Comparison of ENCODE assay signal across 25 cellular contexts in the genomic region with DNA sequence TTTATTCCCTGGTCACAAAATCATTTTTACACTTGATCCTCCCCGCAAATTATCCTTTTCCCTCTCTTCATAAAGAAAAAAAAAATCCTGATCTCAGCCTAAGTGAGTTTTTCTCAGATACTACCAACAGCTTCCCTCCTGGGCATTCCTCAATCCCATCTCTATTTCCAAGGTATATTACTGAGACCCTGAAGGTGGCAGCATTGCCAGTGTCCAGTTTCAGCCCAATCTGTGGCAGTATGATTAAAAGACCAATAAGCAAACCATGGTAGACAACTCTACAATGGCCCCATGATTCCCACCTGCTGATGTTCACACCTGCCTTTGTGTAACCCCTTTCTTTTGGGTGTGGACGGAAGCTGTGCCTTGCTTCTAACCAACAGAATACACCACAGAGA.
DNase-seq lines count a peak whose midpoint lies in the region; ATAC-seq and TF ChIP-seq lines count a peak whose summit lies in the region.
"Had no signal": no experiment of that assay in that cellular context is flagged by ENCODE, and none has a peak within 500 bp of the region (broad histone marks: within the 10 kb centered on the region; RNA-seq: fewer than 3 reads in every experiment).

No MANE protein-coding gene starts in this region.

- no peaks in the 10 kb centered on the region for H3K27me3 ChIP-seq in rectal smooth muscle tissue (ENCODE audit: control insufficient read depth, insufficient read depth, low read length)
- H3K27me3 ChIP-seq: ascending aorta, esophagus squamous epithelium, left lung, SJCRH30, uterus had no signal

- no peaks in the 10 kb centered on the region for H3K4me1 ChIP-seq in rectal smooth muscle tissue (ENCODE audit: control insufficient read depth, insufficient read depth, low read length)
- H3K4me1 ChIP-seq: ascending aorta, esophagus squamous epithelium, SJCRH30, uterus had no signal

- H3K4me3 ChIP-seq in choroid plexus epithelial cell (ENCODE audit: low read depth, low read length) = no peak overlapping the region
- no peak overlapping the region for H3K4me3 ChIP-seq in rectal smooth muscle tissue (ENCODE audit: low read length)
- H3K4me3 ChIP-seq: ascending aorta, esophagus squamous epithelium, left lung, SJCRH30, uterus had no signal

- no peak for ATAC-seq in GM21447 (IDR thresholded peaks at IDR 0.05; ENCODE audit: unreplicated experiment)
- ATAC-seq: activated CD8-positive, alpha-beta T cell treated with anti-CD3 and anti-CD28 coated beads for 36 hours had no signal

- no peak overlapping the region for H3K9ac ChIP-seq in rectal smooth muscle tissue (ENCODE audit: low read length)

- peak overlapping the region; percentile 13 for H3K27ac ChIP-seq in rectal smooth muscle tissue (ENCODE audit: low read depth, low read length)
- H3K27ac ChIP-seq: 22Rv1, ascending aorta, esophagus squamous epithelium, left lung, SJCRH30, uterus had no signal

- DNase-seq in DMS 273 (lab: John Stamatoyannopoulos, UW; ENCODE audit: unreplicated experiment) = peak; percentile 24
- no peak for DNase-seq in DMS 273 treated with DMSO at 0.1 percent for 48 hours (lab: John Stamatoyannopoulos, UW)
- peak; percentile 37 for DNase-seq in NCI-H748 (lab: John Stamatoyannopoulos, UW; ENCODE audit: unreplicated experiment)
- DNase-seq in choroid plexus epithelial cell (ENCODE audit: low read depth) = no peak
- DNase-seq in AML-193 (lab: John Stamatoyannopoulos, UW) = no peak
- no peak for DNase-seq in activated T-cell treated with anti-CD3 and anti-CD28 coated beads, Interleukin-2, amount 50 U/mL, for 1 hour
- DNase-seq: activated CD8-positive, alpha-beta T cell treated with anti-CD3 and anti-CD28 coated beads for 36 hours; central memory CD4-positive, alpha-beta T cell; DMS79; esophagus squamous epithelium; HCEC 1CT; KG1; left lung; naive B cell; NCI-H1436 treated with DMSO at 0.1 percent for 48 hours; NCI-H524 treated with DMSO at 0.1 percent for 48 hours; occipital lobe; SJCRH30; small intestine; T-helper 1 cell; uterus had no signal

- peak; percentile 25 for TF ChIP-seq CTCF in choroid plexus epithelial cell (conservative IDR thresholded peaks at IDR 0.05; ENCODE audit: low read depth, low read length)

- peaks cover 23% of the 10 kb centered on the region for H3K36me3 ChIP-seq in rectal smooth muscle tissue (ENCODE audit: control insufficient read depth, insufficient read depth, low read length)
- H3K36me3 ChIP-seq: uterus had no signal

Comparison
In these comparisons a context has a peak if more than half of its experiments do, and no peak if none do; other contexts are left out.
1. DNase-seq: peak in DMS 273 (single experiment) and NCI-H748 (single experiment); none in DMS 273 treated with DMSO at 0.1 percent for 48 hours (single experiment), choroid plexus epithelial cell (single experiment), AML-193 (0 of 2) and activated T-cell treated with anti-CD3 and anti-CD28 coated beads, Interleukin-2, amount 50 U/mL, for 1 hour (single experiment).